30 cellular contexts compared by ENCODE assay signal in the genomic region with DNA sequence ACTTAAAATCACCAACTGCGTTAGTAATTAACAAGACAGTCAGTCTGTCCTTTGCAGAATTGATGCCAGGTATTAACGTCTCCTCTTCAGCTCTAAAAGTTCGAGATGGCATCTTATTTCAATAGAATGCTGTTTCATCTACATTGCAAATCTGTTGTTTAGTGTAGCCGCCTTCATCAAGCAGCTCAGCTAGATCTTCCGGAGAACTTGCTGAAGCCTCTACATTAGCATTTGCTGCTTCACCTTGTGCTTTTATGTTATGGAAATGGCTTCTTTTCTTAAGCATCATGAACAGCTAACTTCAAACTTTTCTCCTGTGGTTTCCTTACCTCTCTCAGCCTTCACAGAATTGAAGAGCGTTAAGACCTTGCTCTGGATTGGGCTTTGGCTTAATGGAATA.
"Had no signal": no experiment of that assay in that cellular context is flagged by ENCODE, and none has a peak within 500 bp of the region (broad histone marks: within the 10 kb centered on the region; RNA-seq: fewer than 3 reads in every experiment).

No MANE protein-coding gene starts in this region.

- H3K9ac ChIP-seq: parathyroid adenoma had no signal

- H3K4me2 ChIP-seq: hepatocyte had no signal

- H3K4me1 ChIP-seq: gastrocnemius medialis, parathyroid adenoma, psoas muscle, sigmoid colon, uterus had no signal

- ATAC-seq: gastrocnemius medialis; naive thymus-derived CD4-positive, alpha-beta T cell; psoas muscle; stimulated activated effector memory CD8-positive, alpha-beta T cell treated with anti-CD3 and anti-CD28 coated beads, Interleukin-12 subunit alpha, Interleukin-12 subunit beta, amount 100 ng/mL, for 72 hours had no signal

- H3K27ac ChIP-seq: brain microvascular endothelial cell, coronary artery, dorsolateral prefrontal cortex, gastrocnemius medialis, hepatocyte, parathyroid adenoma, psoas muscle, sigmoid colon, uterus, WERI-Rb-1 had no signal

- H3K36me3 ChIP-seq: brain microvascular endothelial cell, gastrocnemius medialis, sigmoid colon, uterus, WERI-Rb-1 had no signal

- DNase-seq: activated CD4-positive, alpha-beta memory T cell treated with anti-CD3 and anti-CD28 coated beads, Interleukin-2, amount 10 ng/mL, durations not matched to agents 7 days and 5 days; activated CD4-positive, alpha-beta T cell treated with anti-CD3 and anti-CD28 coated beads, Interleukin-2, amount 10 ng/mL, durations not matched to agents 24 days and 14 days; activated CD4-positive, CD25-positive, alpha-beta regulatory T cell treated with anti-CD3 and anti-CD28 coated beads, Interleukin-2, amount 50 U/mL, for 72 hours; activated CD8-positive, alpha-beta memory T cell treated with anti-CD3 and anti-CD28 coated beads, Interleukin-2, amount 50 U/mL, for 48 hours; activated gamma-delta T cell; activated naive CD4-positive, alpha-beta T cell treated with anti-CD3 and anti-CD28 coated beads, Interleukin-2, amount 50 U/mL, for 16 hours; activated T-cell treated with anti-CD3 and anti-CD28 coated beads, Interleukin-2, amount 50 U/mL, for 24 hours; amniotic stem cell; brain microvascular endothelial cell; dorsolateral prefrontal cortex; effector memory CD4-positive, alpha-beta T cell; erythroblast; gastrocnemius medialis; immature natural killer cell; kidney; midbrain; naive thymus-derived CD4-positive, alpha-beta T cell; nucleus accumbens; psoas muscle; sigmoid colon; small intestine; stimulated activated CD4-positive, alpha-beta T cell treated with anti-CD3 and anti-CD28 coated beads, Interleukin-4, amount 100 ng/mL, for 24 hours; T-helper 9 cell; uterus; WERI-Rb-1 had no signal

- H3K79me2 ChIP-seq: hepatocyte, parathyroid adenoma had no signal

- H3K9me3 ChIP-seq: gastrocnemius medialis, sigmoid colon, uterus had no signal

- H2AFZ ChIP-seq: hepatocyte, parathyroid adenoma had no signal

- FAIRE-seq: astrocyte, kidney, small intestine had no signal

- H3K4me3 ChIP-seq: coronary artery, dorsolateral prefrontal cortex, gastrocnemius medialis, hepatocyte, psoas muscle, sigmoid colon, uterus had no signal

- H3K27me3 ChIP-seq: brain microvascular endothelial cell, dorsolateral prefrontal cortex, gastrocnemius medialis, hepatocyte, sigmoid colon, uterus had no signal
